Comparison of ENCODE assay signal across 11 cellular contexts in the genomic region with DNA sequence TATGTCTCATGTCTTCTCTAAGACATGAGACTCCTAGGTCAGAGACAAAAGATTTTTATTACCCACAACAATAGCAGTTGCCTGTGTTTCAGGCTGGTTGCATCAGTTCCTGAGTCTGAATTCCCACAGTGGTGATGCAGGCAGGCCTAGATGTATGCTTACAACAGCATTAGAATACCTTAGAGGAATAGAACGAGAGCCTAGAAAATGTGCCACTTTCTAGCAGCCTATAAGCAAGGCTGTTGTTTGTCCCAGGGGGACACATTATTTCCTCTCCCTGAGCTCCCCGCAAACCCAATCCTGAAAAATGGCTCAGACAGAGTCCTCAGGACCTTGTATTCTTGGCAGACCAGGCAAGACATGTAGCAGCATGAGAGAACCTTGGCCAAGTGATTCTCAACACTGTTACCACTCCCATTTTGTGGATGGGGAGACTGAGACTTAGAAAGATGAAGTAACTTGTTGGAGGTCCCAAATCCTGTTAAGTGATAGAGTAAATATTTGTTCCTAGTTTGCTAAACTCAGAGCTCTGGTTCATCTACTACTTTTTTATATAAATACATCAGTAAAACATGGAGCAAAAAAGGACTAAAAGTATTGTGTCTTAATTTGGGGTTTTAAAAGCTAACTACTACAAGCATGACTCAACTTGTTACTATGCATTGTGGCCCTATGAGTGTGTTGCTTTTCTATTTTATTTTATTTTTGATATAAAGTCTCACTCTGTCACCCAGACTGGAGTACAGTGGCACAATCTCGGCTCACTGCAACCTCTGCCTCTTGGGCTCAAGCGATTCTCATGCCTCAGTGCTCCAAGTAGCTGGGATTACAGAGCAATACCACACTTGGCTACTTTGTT.
DNase-seq lines count a peak whose midpoint lies in the region; ATAC-seq lines count a peak whose summit lies in the region.
"Had no signal": no experiment of that assay in that cellular context is flagged by ENCODE, and none has a peak within 500 bp of the region (broad histone marks: within the 10 kb centered on the region; RNA-seq: fewer than 3 reads in every experiment).

No MANE protein-coding gene starts in this region.

- in situ Hi-C loops in ACHN (cut with HindIII; ENCODE audit: low pct_ligation_motif_present, low pct_unique_long_range_greater_than_20kb, low sequenced_read_pairs), result no loop called here

- ATAC-seq in GM18519 (IDR thresholded peaks at IDR 0.05; ENCODE audit: low FRiP score, unreplicated experiment) (no peak), HG03565 (IDR thresholded peaks at IDR 0.05; ENCODE audit: unreplicated experiment) (no peak)

- DNase-seq in ACHN, result peak; percentile 53
- peak; percentile 3 for DNase-seq in GOT3 (lab: John Stamatoyannopoulos, UW)
- DNase-seq in activated T-cell treated with anti-CD3 and anti-CD28 coated beads, Interleukin-2, amount 50 U/mL, for 48 hours, result peak; percentile 35 to 50
- peak; percentile 57 for DNase-seq in fibroblast of the conjunctiva (ENCODE audit: low read depth)
- no peak for DNase-seq in NCI-H2227 treated with DMSO at 0.1 percent for 48 hours (lab: John Stamatoyannopoulos, UW)
- DNase-seq in iPS-NIHi7 (ENCODE audit: extremely low spot score), result no peak
- DNase-seq: DMS79, left ventricle myocardium inferior, NCI-H2171 treated with DMSO at 0.1 percent for 48 hours had no signal

Comparison
In these comparisons a context has a peak if more than half of its experiments do, and no peak if none do; other contexts are left out.
1. DNase-seq: peak in ACHN (single experiment), GOT3 (single experiment), activated T-cell treated with anti-CD3 and anti-CD28 coated beads, Interleukin-2, amount 50 U/mL, for 48 hours (2 of 2) and fibroblast of the conjunctiva (single experiment); none in NCI-H2227 treated with DMSO at 0.1 percent for 48 hours (single experiment) and iPS-NIHi7 (single experiment).